Comparison of ENCODE assay signal across 8 cellular contexts in the genomic region with DNA sequence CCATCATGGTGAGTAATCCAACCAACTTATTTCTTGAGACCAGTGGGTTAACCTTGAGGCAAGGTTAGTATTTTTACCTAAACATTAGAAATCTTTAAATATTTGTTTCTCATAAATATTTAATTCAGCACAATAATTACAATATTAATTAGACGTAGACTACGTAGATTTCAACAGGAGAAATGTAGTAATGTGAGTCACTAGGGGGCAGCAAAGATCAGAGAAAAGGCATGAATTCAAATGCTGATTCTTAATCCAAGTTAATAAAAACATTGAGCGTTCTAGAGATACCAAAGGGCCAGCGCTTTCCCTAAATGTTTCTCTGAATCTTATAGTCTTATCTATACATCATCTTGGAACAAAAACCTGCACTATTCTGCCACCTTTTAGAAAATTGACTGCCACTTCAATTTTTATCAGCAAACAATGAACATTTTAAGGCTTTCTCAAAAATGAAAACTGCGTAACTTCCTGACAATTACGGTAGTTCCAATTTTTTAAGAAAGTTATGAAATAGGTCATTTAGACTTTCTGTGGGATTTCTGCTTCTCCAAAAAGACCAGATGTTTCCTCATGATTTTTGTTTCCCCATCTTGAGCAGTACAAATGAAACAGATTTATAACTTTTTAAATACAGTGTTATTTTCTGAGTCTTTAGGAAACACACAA.
DNase-seq lines count a peak whose midpoint lies in the region; ATAC-seq and TF ChIP-seq lines count a peak whose summit lies in the region.

No MANE protein-coding gene starts in this region.

- DNase-seq in CD4-positive, CD25-positive, alpha-beta regulatory T cell, result peak in 2 of 3 donors; percentile 24 to 53
- DNase-seq in LNCaP clone FGC (ENCODE audit: low read depth) (peak; percentile 70), SHP77 treated with DMSO at 0.1 percent for 48 hours (lab: John Stamatoyannopoulos, UW) (peak; percentile 2), endodermal cell (no peak), mesothelial cell of epicardium (ENCODE audit: low spot score in 2 of 2, unreplicated experiment in 2 of 2) (no peak), vagina (ENCODE audit: extremely low spot score in 2 of 2) (no peak), HuH-7.5 (ENCODE audit: low spot score) (no peak)

- no peaks in the 10 kb centered on the region for H3K36me3 Mint-ChIP-seq in CD4-positive, CD25-positive, alpha-beta regulatory T cell
- H3K36me3 Mint-ChIP-seq in endodermal cell (ENCODE audit: low read depth) (no peaks in the 10 kb centered on the region), mesothelial cell of epicardium (no peaks in the 10 kb centered on the region)

- no peaks in the 10 kb centered on the region for H3K4me1 ChIP-seq in CD4-positive, CD25-positive, alpha-beta regulatory T cell (ENCODE audit: control insufficient read depth, insufficient read depth, low read length, poor library complexity, severe bottlenecking)
- H3K4me1 ChIP-seq in endodermal cell (ENCODE audit: control insufficient read depth, insufficient read depth, low read length) (peaks cover 6% of the 10 kb centered on the region), vagina (peaks cover 14% of the 10 kb centered on the region)

- TF ChIP-seq CTCF in LNCaP clone FGC (IDR thresholded peaks at IDR 0.05; ENCODE audit: control insufficient read depth, extremely low read depth, insufficient read depth) (peak; percentile 57), endodermal cell (conservative IDR thresholded peaks at IDR 0.05) (peak; percentile 88), mesothelial cell of epicardium (IDR thresholded peaks at IDR 0.05; ENCODE audit: unreplicated experiment) (peak; percentile 87), vagina (IDR thresholded peaks at IDR 0.05) (peak; percentile 54 to 75 (median 64))

- H3K9ac ChIP-seq in endodermal cell (ENCODE audit: extremely low read depth, low read length, poor library complexity, severe bottlenecking), result no peak overlapping the region

- no peak overlapping the region for H3K27ac ChIP-seq in CD4-positive, CD25-positive, alpha-beta regulatory T cell (ENCODE audit: insufficient read depth, low read length, poor library complexity, severe bottlenecking)
- H3K27ac ChIP-seq in endodermal cell (ENCODE audit: low read depth, low read length), result no peak overlapping the region
- H3K27ac ChIP-seq in vagina, result peak overlapping the region; percentile 40

- TF ChIP-seq POLR2A in vagina (IDR thresholded peaks at IDR 0.05), result no peak

- intact Hi-C loops in vagina (cut with DNase I), result loop anchor here (5.0 kb wide), 2 partner anchors 180 to 260 kb away; a partner anchor contains a TSS

- no peaks in the 10 kb centered on the region for H3K27me3 ChIP-seq in CD4-positive, CD25-positive, alpha-beta regulatory T cell (ENCODE audit: control insufficient read depth, insufficient read depth, low read length)
- H3K27me3 ChIP-seq in endodermal cell (ENCODE audit: control insufficient read depth, insufficient read depth, low read length, poor library complexity, severe bottlenecking), result no peaks in the 10 kb centered on the region
- H3K27me3 ChIP-seq in vagina, result no peaks in the 10 kb centered on the region

- H3K4me3 ChIP-seq in CD4-positive, CD25-positive, alpha-beta regulatory T cell (ENCODE audit: low read depth, low read length), result peak overlapping the region; percentile 11
- H3K4me3 ChIP-seq in LNCaP clone FGC (ENCODE audit: low read depth, low read length), result peak overlapping the region; percentile 27; the same call in 1 of the 2 replicates
- no peak overlapping the region for H3K4me3 ChIP-seq in endodermal cell (ENCODE audit: low read length)
- H3K4me3 ChIP-seq in vagina, result peak overlapping the region; percentile 27 to 41

- no peaks in the 10 kb centered on the region for H3K27me3 Mint-ChIP-seq in CD4-positive, CD25-positive, alpha-beta regulatory T cell
- H3K27me3 Mint-ChIP-seq in endodermal cell (ENCODE audit: insufficient read depth) (no peaks in the 10 kb centered on the region), mesothelial cell of epicardium (ENCODE audit: low read depth) (no peaks in the 10 kb centered on the region)

- H3K9me3 Mint-ChIP-seq in CD4-positive, CD25-positive, alpha-beta regulatory T cell, result peaks cover 0 to 1% (median 0%) of the 10 kb centered on the region in 7 donors
- H3K9me3 Mint-ChIP-seq in endodermal cell, result no peaks in the 10 kb centered on the region
- H3K9me3 Mint-ChIP-seq in mesothelial cell of epicardium, result no peaks in the 10 kb centered on the region

- ATAC-seq in CD4-positive, CD25-positive, alpha-beta regulatory T cell (ENCODE audit: low read depth in 2 of 2), result no peak
- peak; percentile 81 for ATAC-seq in GM18858 (IDR thresholded peaks at IDR 0.05; ENCODE audit: unreplicated experiment)

- H3K4me1 Mint-ChIP-seq in CD4-positive, CD25-positive, alpha-beta regulatory T cell, result peaks cover 0 to 2% (median 0%) of the 10 kb centered on the region in 4 donors
- peaks cover 28% of the 10 kb centered on the region for H3K4me1 Mint-ChIP-seq in endodermal cell
- H3K4me1 Mint-ChIP-seq in mesothelial cell of epicardium, result peaks cover 16% of the 10 kb centered on the region

- no peak overlapping the region for H3K27ac Mint-ChIP-seq in CD4-positive, CD25-positive, alpha-beta regulatory T cell
- H3K27ac Mint-ChIP-seq in endodermal cell (no peak overlapping the region), mesothelial cell of epicardium (no peak overlapping the region)

- WGBS in endodermal cell (ENCODE audit: insufficient coverage in 1 of 2, insufficient read length in 1 of 2), 2 experiments, result 10 to 47% methylated on average over 2 to 6 of the region's 6 CpGs

- no peaks in the 10 kb centered on the region for H3K9me3 ChIP-seq in CD4-positive, CD25-positive, alpha-beta regulatory T cell (ENCODE audit: control insufficient read depth in 2 of 2, low read length in 2 of 2)
- H3K9me3 ChIP-seq in endodermal cell (ENCODE audit: control insufficient read depth, low read length), result no peaks in the 10 kb centered on the region
- no peaks in the 10 kb centered on the region for H3K9me3 ChIP-seq in vagina

- H3K4me3 Mint-ChIP-seq in CD4-positive, CD25-positive, alpha-beta regulatory T cell, result no peak overlapping the region
- no peak overlapping the region for H3K4me3 Mint-ChIP-seq in endodermal cell
- H3K4me3 Mint-ChIP-seq in mesothelial cell of epicardium, result peak overlapping the region; percentile 24

- H3K36me3 ChIP-seq in CD4-positive, CD25-positive, alpha-beta regulatory T cell (ENCODE audit: control insufficient read depth, insufficient read depth, low read length), result no peaks in the 10 kb centered on the region
- H3K36me3 ChIP-seq in endodermal cell (ENCODE audit: control insufficient read depth, insufficient read depth, low read length) (no peaks in the 10 kb centered on the region), vagina (no peaks in the 10 kb centered on the region)

Comparison
In these comparisons a context has a peak if more than half of its experiments do, and no peak if none do; other contexts are left out.
1. DNase-seq: peak in CD4-positive, CD25-positive, alpha-beta regulatory T cell (2 of 3), LNCaP clone FGC (single experiment) and SHP77 treated with DMSO at 0.1 percent for 48 hours (single experiment); none in endodermal cell (single experiment), mesothelial cell of epicardium (0 of 2), vagina (0 of 2) and HuH-7.5 (single experiment).
2. Peak in every context shown above with its lines, with median percentiles within 50 percentile points of each other: CTCF ChIP-seq.